In the genomic region with DNA sequence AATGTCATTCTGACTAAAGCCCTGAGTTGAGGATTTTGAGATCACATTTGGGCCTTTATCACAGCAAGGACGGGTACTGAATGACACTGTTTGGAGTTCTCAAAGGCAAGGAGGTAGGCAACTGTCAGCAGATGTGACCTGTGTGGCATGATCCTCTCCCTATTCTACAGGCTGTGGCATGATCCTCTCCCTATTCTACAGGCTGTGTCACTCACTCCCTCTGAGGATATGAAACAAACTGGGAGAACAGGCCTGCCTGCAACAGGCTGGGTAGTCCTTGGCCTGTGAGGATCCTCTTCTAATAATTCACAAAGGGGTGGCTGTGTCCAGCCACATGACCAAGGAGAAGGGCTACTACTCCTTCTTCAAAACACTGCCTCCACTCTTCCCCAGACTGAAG, we compare ENCODE assay signal across 9 cellular contexts.
"Had no signal": no experiment of that assay in that cellular context is flagged by ENCODE, and none has a peak within 500 bp of the region (broad histone marks: within the 10 kb centered on the region; RNA-seq: fewer than 3 reads in every experiment).

No MANE protein-coding gene starts in this region.

- H3K27ac Mint-ChIP-seq: HFFc6 had no signal

- H3K36me3 ChIP-seq: HAP-1 had no signal

- H3K27ac ChIP-seq: GM23248 had no signal

- DNase-seq: GM23248, GOT3, H7, HFFc6, IMR-90 had no signal

- ATAC-seq: HCT116, K562 had no signal

- H3K4me3 Mint-ChIP-seq: HFFc6 had no signal

- H3K4me3 ChIP-seq: GM23248, HAP-1, K562 had no signal

- FAIRE-seq: HTR-8/SVneo, K562 had no signal
